8 cellular contexts compared by ENCODE assay signal in genomic region chr22:21657020-21657360, GRCh38. TPM values are rescaled to one million over a fixed set of nuclear protein-coding genes. Genes with fewer than 3 reads are reported as not detected.
DNase-seq lines count a peak whose midpoint lies in the region; ATAC-seq and TF ChIP-seq lines count a peak whose summit lies in the region.

No MANE protein-coding gene starts in this region.

- no peak for DNase-seq in Caco-2
- peak; percentile 41 for DNase-seq in NCI-H774 (lab: John Stamatoyannopoulos, UW)
- DNase-seq in neural crest cell (ENCODE audit: low read depth, low spot score), result no peak
- no peak for DNase-seq in NCI-H345 (lab: John Stamatoyannopoulos, UW)
- DNase-seq in NCI-H446 (lab: John Stamatoyannopoulos, UW), result no peak
- DNase-seq in KG1 (lab: John Stamatoyannopoulos, UW), result no peak

- H3K36me3 ChIP-seq in Caco-2 (ENCODE audit: control insufficient read depth, insufficient read depth, low read length), result no peaks in the 10 kb centered on the region
- H3K36me3 ChIP-seq in duodenal mucosa (ENCODE audit: control insufficient read depth in 1 of 2, insufficient read depth in 2 of 2, low read length in 2 of 2), result no peaks in the 10 kb centered on the region

- POLR2A ChIA-PET in Caco-2 (lab: Charles Lee), result interaction anchor here (0.6 kb wide), 1 partner anchor 9 kb away, joined by 4 read pairs; the partner anchor contains the start of gene PPIL2

- no peak overlapping the region for H3K9ac ChIP-seq in duodenal mucosa (ENCODE audit: low read depth in 1 of 2, low read length in 2 of 2)

- peaks cover 21% of the 10 kb centered on the region for H3K4me1 ChIP-seq in Caco-2
- peaks cover 0 to 19% of the 10 kb centered on the region in 2 donors for H3K4me1 ChIP-seq in duodenal mucosa (ENCODE audit: control insufficient read depth in 1 of 2, insufficient read depth in 2 of 2, low read length in 2 of 2)

- peak overlapping the region; percentile 78 for H3K27ac Mint-ChIP-seq in Caco-2 (ENCODE audit: unreplicated experiment)
- H3K27ac Mint-ChIP-seq in neural crest cell (ENCODE audit: unreplicated experiment), result peak overlapping the region; percentile 79

- H3K9me3 Mint-ChIP-seq in Caco-2 (ENCODE audit: unreplicated experiment) (no peaks in the 10 kb centered on the region), neural crest cell (peaks cover 6% of the 10 kb centered on the region)

- CTCF ChIA-PET in Caco-2 (lab: Charles Lee), result interaction anchor here (1.3 kb wide), 1 partner anchor 10 kb away, joined by 3 read pairs; no protein-coding TSS in a partner anchor

- peaks cover 13% of the 10 kb centered on the region for H3K4me1 Mint-ChIP-seq in Caco-2 (ENCODE audit: low read depth, unreplicated experiment)
- peaks cover 18% of the 10 kb centered on the region for H3K4me1 Mint-ChIP-seq in neural crest cell

- intact Hi-C loops in Caco-2 (cut with micrococcal nuclease; ENCODE audit: unreplicated experiment), result no loop called here

- H3K27me3 Mint-ChIP-seq in Caco-2 (ENCODE audit: insufficient read depth, unreplicated experiment), result no peaks in the 10 kb centered on the region
- peaks cover 25% of the 10 kb centered on the region for H3K27me3 Mint-ChIP-seq in neural crest cell (ENCODE audit: low read depth)

- no TSS peak for BruUV-seq in Caco-2 (replicated peaks; lab: Mats Ljungman, UMichigan)

- H3K27me3 ChIP-seq in Caco-2 (replicated peaks; ENCODE audit: control insufficient read depth, insufficient read depth, low read length), result no peaks in the 10 kb centered on the region
- no peaks in the 10 kb centered on the region for H3K27me3 ChIP-seq in duodenal mucosa (ENCODE audit: control insufficient read depth in 1 of 2, insufficient read depth in 2 of 2, low read length in 2 of 2)

- ATAC-seq in activated CD4-positive, CD25-positive, alpha-beta regulatory T cell treated with anti-CD3 and anti-CD28 coated beads, Interleukin-2, amount 50 U/mL, for 24 hours, result no peak

- H3K4me3 Mint-ChIP-seq in Caco-2 (ENCODE audit: unreplicated experiment) (peak overlapping the region; percentile 77), neural crest cell (peak overlapping the region; percentile 80)

- H3K9me3 ChIP-seq in Caco-2 (no peaks in the 10 kb centered on the region), duodenal mucosa (ENCODE audit: control insufficient read depth in 1 of 2, low read length in 2 of 2) (no peaks in the 10 kb centered on the region)

- no peak overlapping the region for H3K27ac ChIP-seq in duodenal mucosa (ENCODE audit: low read depth, low read length)

- H3K4me3 ChIP-seq in Caco-2 (ENCODE audit: low read depth, low read length) (peak overlapping the region; percentile 67), duodenal mucosa (ENCODE audit: low read depth in 1 of 2, low read length in 2 of 2) (peak overlapping the region; percentile 65 to 74)

- H3K36me3 Mint-ChIP-seq in Caco-2 (ENCODE audit: insufficient read depth, unreplicated experiment) (peaks cover 39% of the 10 kb centered on the region), neural crest cell (ENCODE audit: low read depth) (peaks cover 12% of the 10 kb centered on the region)

- TF ChIP-seq CTCF in Caco-2 (IDR thresholded peaks at IDR 0.05; ENCODE audit: insufficient read depth in 1 of 2, low read depth in 1 of 2, low read length in 1 of 2, severe bottlenecking in 1 of 2, unreplicated experiment in 1 of 2) (no peak), neural crest cell (conservative IDR thresholded peaks at IDR 0.05) (no peak)

RNA-seq across cellular contexts. Expression of gene PPIL2, which starts 8.8 kb away (rescaled TPM):
- total RNA-seq in Caco-2 (2022) (53.2 and 55.0 TPM in 2 replicates), neural crest cell (39.7 and 41.9 TPM in 2 replicates)

RNA-seq across cellular contexts. Expression of gene SDF2L1, which starts 14.9 kb away (rescaled TPM):
- total RNA-seq in Caco-2 (2022) (48.5 and 49.6 TPM in 2 replicates), neural crest cell (29.4 and 33.8 TPM in 2 replicates)

RNA-seq across cellular contexts. Expression of gene CCDC116, which starts 24.4 kb away (rescaled TPM):
- total RNA-seq in Caco-2 (2022) (not detected in 2 replicates), neural crest cell (1.2 and 1.3 TPM in 2 replicates)

RNA-seq across cellular contexts. Expression of gene YDJC, which starts 27.2 kb away (rescaled TPM):
- 55.9 and 60.0 TPM in 2 replicates for total RNA-seq in Caco-2 (2022)
- 17.0 and 18.4 TPM in 2 replicates for total RNA-seq in neural crest cell
